Comparison of ENCODE assay signal across 5 cellular contexts in genomic region chr21:9572782-9573181, GRCh38.
DNase-seq lines count a peak whose midpoint lies in the region; ATAC-seq, FAIRE-seq and TF ChIP-seq lines count a peak whose summit lies in the region.
"Not testable (repeated sequence)": the region's sequence is repeated elsewhere in the genome, so short reads cannot be mapped to it uniquely, and the experiment has no call there.

No MANE protein-coding gene starts in this region.

- 40% methylated on average over 1 of the region's 1 CpG for WGBS in esophagus muscularis mucosa
- WGBS in right lobe of liver (ENCODE audit: insufficient coverage, low coverage, low lambda C conversion rate, missing lambda C conversion rate), result 50% methylated on average over 1 of the region's 1 CpG

- not testable (repeated sequence) for H3K27me3 ChIP-seq in RWPE2 (ENCODE audit: insufficient read depth, poor library complexity, severe bottlenecking); esophagus muscularis mucosa; right lobe of liver; tibial artery

- intact Hi-C loops in esophagus muscularis mucosa (cut with DNase I); kidney (cut with DNase I); right lobe of liver (cut with DNase I); tibial artery (cut with DNase I; ENCODE audit: low total_unique reads): not testable (repeated sequence)

- TF ChIP-seq CTCF in RWPE2 (IDR thresholded peaks at IDR 0.05; ENCODE audit: poor library complexity, severe bottlenecking); esophagus muscularis mucosa (IDR thresholded peaks at IDR 0.05); kidney (IDR thresholded peaks at IDR 0.05; ENCODE audit: borderline replicate concordance, extremely low read depth, insufficient read depth); right lobe of liver (IDR thresholded peaks at IDR 0.05); tibial artery (IDR thresholded peaks at IDR 0.05): not testable (repeated sequence)

- DNase-seq in RWPE2 (ENCODE audit: low spot score), result peak; percentile 67
- DNase-seq in esophagus muscularis mucosa (ENCODE audit: extremely low spot score), result peak; percentile 90
- peak; percentile 68 for DNase-seq in kidney
- peak in 2 of 3 donors; percentile 18 to 58 for DNase-seq in right lobe of liver
- DNase-seq in tibial artery, result peak; percentile 32 to 72

- H3K27ac ChIP-seq in RWPE2 (ENCODE audit: poor library complexity, severe bottlenecking); esophagus muscularis mucosa (replicated peaks in 1 of 4); kidney (ENCODE audit: low read depth in 2 of 2, low read length in 2 of 2); right lobe of liver; tibial artery: not testable (repeated sequence)

- not testable (repeated sequence) for TF ChIP-seq POLR2A in esophagus muscularis mucosa (IDR thresholded peaks at IDR 0.05; ENCODE audit: low read depth); right lobe of liver (IDR thresholded peaks at IDR 0.05)

- not testable (repeated sequence) for ATAC-seq in RWPE2 (ENCODE audit: low read depth)
- peak in 1 of 4 donors; percentile 43 for ATAC-seq in right lobe of liver

- not testable (repeated sequence) for H3K36me3 ChIP-seq in RWPE2 (ENCODE audit: low read depth); esophagus muscularis mucosa; kidney (ENCODE audit: control insufficient read depth in 1 of 2, insufficient read depth in 2 of 2, low read length in 2 of 2); right lobe of liver; tibial artery

- not testable (repeated sequence) for H3K4me1 ChIP-seq in RWPE2 (ENCODE audit: insufficient read depth, poor library complexity, severe bottlenecking); esophagus muscularis mucosa; kidney (ENCODE audit: control insufficient read depth in 1 of 2, insufficient read depth in 1 of 2, low read depth in 1 of 2, low read length in 2 of 2); right lobe of liver; tibial artery

- H3K4me3 ChIP-seq in RWPE2 (ENCODE audit: severe bottlenecking); esophagus muscularis mucosa; kidney (ENCODE audit: low read length in 2 of 2); right lobe of liver; tibial artery: not testable (repeated sequence)

- TF ChIP-seq EP300 in esophagus muscularis mucosa (IDR thresholded peaks at IDR 0.05), result not testable (repeated sequence)

- not testable (repeated sequence) for H3K9ac ChIP-seq in kidney (ENCODE audit: low read length in 2 of 2)

- H3K9me3 ChIP-seq in RWPE2 (ENCODE audit: severe bottlenecking); esophagus muscularis mucosa; kidney (ENCODE audit: control insufficient read depth in 1 of 2, low read length in 2 of 2); right lobe of liver; tibial artery: not testable (repeated sequence)

- FAIRE-seq in kidney (lab: Jason Lieb, UNC), result not testable (repeated sequence)

Comparison
In these comparisons a context has a peak if more than half of its experiments do, and no peak if none do; other contexts are left out.
1. DNase-seq: peak in every context shown above with its lines; median percentile 90 in esophagus muscularis mucosa; 68 in kidney; 67 in RWPE2; 52 in tibial artery; 38 in right lobe of liver.